ENCODE assay signal across 8 cellular contexts in genomic region chr6:138691595-138692057, GRCh38.
A peak's percentile ranks its signal among the peaks of the same experiment; 100 is the strongest.
DNase-seq lines count a peak whose midpoint lies in the region; ATAC-seq lines count a peak whose summit lies in the region.

No MANE protein-coding gene starts in this region.

- CTCF ChIA-PET in activated CD4-positive, alpha-beta T cell treated with anti-CD3 and anti-CD28 coated beads for 36 hours (lab: Charles Lee) = interaction anchor here (0.6 to 1.2 kb wide), 11 partner anchors 9 to 1054 kb away, joined by 3 to 5 read pairs (median 3); partner anchors contain the start of gene REPS1

- peaks cover 10% of the 10 kb centered on the region for H3K4me1 Mint-ChIP-seq in activated CD4-positive, alpha-beta T cell treated with anti-CD3 and anti-CD28 coated beads for 36 hours

- H3K4me3 ChIP-seq in ectodermal cell (ENCODE audit: insufficient read depth, low read depth, low read length) (peak overlapping the region; percentile 81), mucosa of stomach (ENCODE audit: low read length) (peak overlapping the region; percentile 11)

- ATAC-seq in activated CD4-positive, alpha-beta T cell treated with anti-CD3 and anti-CD28 coated beads for 36 hours = no peak
- ATAC-seq in HG03469 (IDR thresholded peaks at IDR 0.05; ENCODE audit: unreplicated experiment) = no peak

- H3K27ac Mint-ChIP-seq in activated CD4-positive, alpha-beta T cell treated with anti-CD3 and anti-CD28 coated beads for 36 hours = no peak overlapping the region

- H3K27me3 ChIP-seq in ectodermal cell (ENCODE audit: control insufficient read depth, insufficient read depth, low read length, poor library complexity, severe bottlenecking) (peaks cover 26% of the 10 kb centered on the region), mucosa of stomach (ENCODE audit: control insufficient read depth, insufficient read depth, low read length) (no peaks in the 10 kb centered on the region)

- H3K9me3 Mint-ChIP-seq in activated CD4-positive, alpha-beta T cell treated with anti-CD3 and anti-CD28 coated beads for 36 hours (ENCODE audit: low read depth) = no peaks in the 10 kb centered on the region

- peak overlapping the region; percentile 63 for H3K4me3 Mint-ChIP-seq in activated CD4-positive, alpha-beta T cell treated with anti-CD3 and anti-CD28 coated beads for 36 hours

- peak overlapping the region; percentile 70 for H3K9ac ChIP-seq in mucosa of stomach (ENCODE audit: low read length)

- WGBS in ectodermal cell, 2 experiments = 12 to 14% methylated on average over 14 of the region's 14 CpGs

- peaks cover 29% of the 10 kb centered on the region for H3K27me3 Mint-ChIP-seq in activated CD4-positive, alpha-beta T cell treated with anti-CD3 and anti-CD28 coated beads for 36 hours

- H3K9me3 ChIP-seq in ectodermal cell (ENCODE audit: control insufficient read depth, low read length) (no peaks in the 10 kb centered on the region), mucosa of stomach (ENCODE audit: control insufficient read depth, low read length) (no peaks in the 10 kb centered on the region)

- intact Hi-C loops in activated CD4-positive, alpha-beta T cell treated with anti-CD3 and anti-CD28 coated beads for 36 hours (cut with DNase I, micrococcal nuclease) = loop anchor here (1.0 to 5.0 kb wide), 9 partner anchors 37 to 673 kb away; partner anchors contain the start of genes CCDC28A (in 2 of the 2) and ABRACL (in 1 of the 2)

- no peaks in the 10 kb centered on the region for H3K36me3 Mint-ChIP-seq in activated CD4-positive, alpha-beta T cell treated with anti-CD3 and anti-CD28 coated beads for 36 hours (ENCODE audit: low read depth)

- no peak overlapping the region for H3K27ac ChIP-seq in ectodermal cell (ENCODE audit: insufficient read depth, low read depth, low read length, poor library complexity, severe bottlenecking)

- POLR2A ChIA-PET in activated CD4-positive, alpha-beta T cell treated with anti-CD3 and anti-CD28 coated beads for 36 hours (lab: Charles Lee) = no interaction called here

- no peaks in the 10 kb centered on the region for H3K4me1 ChIP-seq in ectodermal cell (ENCODE audit: control insufficient read depth, insufficient read depth, low read length)
- H3K4me1 ChIP-seq in mucosa of stomach (ENCODE audit: control insufficient read depth, insufficient read depth, low read length) = no peaks in the 10 kb centered on the region

- no peak for DNase-seq in activated CD4-positive, alpha-beta T cell treated with anti-CD3 and anti-CD28 coated beads for 36 hours
- DNase-seq in activated CD4-positive, alpha-beta T cell treated with anti-CD3 and anti-CD28 coated beads for 48 hours = no peak
- DNase-seq in NCI-H774 (lab: John Stamatoyannopoulos, UW) (peak; percentile 15), cortex of kidney (lab: John Stamatoyannopoulos, UW) (no peak)
- DNase-seq in stimulated activated CD4-positive, alpha-beta T cell treated with anti-CD3 and anti-CD28 coated beads, Interleukin-4, amount 100 ng/mL, for 1 hour = no peak

- no peaks in the 10 kb centered on the region for H3K36me3 ChIP-seq in ectodermal cell (ENCODE audit: control insufficient read depth, insufficient read depth, low read length)
- H3K36me3 ChIP-seq in mucosa of stomach (ENCODE audit: control insufficient read depth, insufficient read depth, low read length) = no peaks in the 10 kb centered on the region
